Comparison of ENCODE assay signal across 8 cellular contexts in the genomic region with DNA sequence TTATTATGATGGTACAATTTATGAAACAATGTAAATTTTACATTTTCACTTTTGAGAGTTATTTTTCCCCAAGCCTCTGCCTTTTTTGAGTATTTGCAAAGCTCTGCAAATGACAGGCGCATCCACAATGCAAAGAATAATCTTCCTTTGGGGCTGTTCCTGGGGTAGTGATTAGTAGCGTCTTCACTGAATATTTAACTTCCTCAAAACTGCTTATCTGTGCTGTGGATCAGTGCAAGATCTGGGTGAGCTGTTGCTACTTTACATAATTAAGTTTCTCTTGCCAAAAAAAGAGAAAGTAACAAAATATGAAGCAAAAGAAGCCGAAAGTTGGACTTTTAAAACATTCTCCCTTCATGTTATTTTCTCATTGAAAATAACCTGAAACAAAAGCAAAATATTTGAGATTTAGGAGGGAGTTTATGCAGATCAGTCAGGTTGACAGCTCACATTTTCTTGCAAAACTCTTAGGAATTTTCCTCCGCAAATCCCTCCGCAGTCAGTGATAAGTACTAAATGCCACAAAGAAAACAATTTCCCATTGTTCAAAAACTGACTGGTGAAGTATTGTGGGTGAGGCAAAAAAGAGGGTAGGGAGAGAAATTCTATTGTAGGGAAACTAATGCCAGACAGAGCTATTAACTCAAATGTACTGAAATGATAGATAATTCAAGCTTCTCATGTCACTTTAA.
A peak's percentile ranks its signal among the peaks of the same experiment; 100 is the strongest.
DNase-seq lines count a peak whose midpoint lies in the region; ATAC-seq and TF ChIP-seq lines count a peak whose summit lies in the region.

No MANE protein-coding gene starts in this region.

- POLR2A ChIA-PET in WTC11 (lab: Charles Lee) = no interaction called here

- no peak overlapping the region for H2BK5ac ChIP-seq in mesenchymal stem cell (ENCODE audit: low read depth, low read length, poor library complexity, severe bottlenecking)

- H3K4ac ChIP-seq in mesenchymal stem cell (ENCODE audit: low read depth in 1 of 2, low read length in 2 of 2) = no peak overlapping the region

- H3K36me3 ChIP-seq in mesenchymal stem cell (ENCODE audit: control insufficient read depth in 1 of 2, insufficient read depth in 2 of 2, low read depth in 1 of 2, low read length in 2 of 2) = no peaks in the 10 kb centered on the region

- no peaks in the 10 kb centered on the region for H3K79me1 ChIP-seq in mesenchymal stem cell (replicated peaks; ENCODE audit: low read length, poor library complexity, severe bottlenecking)

- no peaks in the 10 kb centered on the region for H3K9me3 Mint-ChIP-seq in WTC11

- H2AK5ac ChIP-seq in mesenchymal stem cell (ENCODE audit: low read length, severe bottlenecking) = no peak overlapping the region

- H3K4me3 Mint-ChIP-seq in WTC11 = no peak overlapping the region

- no peak overlapping the region for H4K8ac ChIP-seq in mesenchymal stem cell (ENCODE audit: low read length)

- H3K27me3 ChIP-seq in mesenchymal stem cell (ENCODE audit: control insufficient read depth in 1 of 2, insufficient read depth in 1 of 2, low read length in 2 of 2) = no peaks in the 10 kb centered on the region

- no peaks in the 10 kb centered on the region for H3K4me1 ChIP-seq in mesenchymal stem cell (ENCODE audit: control insufficient read depth, insufficient read depth, low read depth, low read length)

- no peak overlapping the region for H3K18ac ChIP-seq in mesenchymal stem cell (ENCODE audit: low read depth in 1 of 2, low read length in 2 of 2)

- H2BK15ac ChIP-seq in mesenchymal stem cell (ENCODE audit: low read depth, poor library complexity, severe bottlenecking) = no peak overlapping the region

- no peak overlapping the region for H2BK12ac ChIP-seq in mesenchymal stem cell (ENCODE audit: low read length in 2 of 2)

- H3K4me1 Mint-ChIP-seq in WTC11 = peaks cover 21% of the 10 kb centered on the region

- no peak overlapping the region for H3K9ac ChIP-seq in mesenchymal stem cell (ENCODE audit: low read length)

- H3K23ac ChIP-seq in mesenchymal stem cell (ENCODE audit: low read length in 2 of 2) = no peak overlapping the region

- CTCF ChIA-PET in WTC11 (lab: Charles Lee) = no interaction called here

- H3K4me2 ChIP-seq in mesenchymal stem cell (ENCODE audit: low read length, poor library complexity, severe bottlenecking) = no peak overlapping the region

- DNase-seq in Daoy (ENCODE audit: low read depth) = peak; percentile 25
- no peak for DNase-seq in WTC11 (ENCODE audit: low spot score)
- peak; percentile 6 for DNase-seq in mesenchymal stem cell
- DNase-seq in RKO (ENCODE audit: low spot score) = no peak
- DNase-seq in NCI-H2081 (lab: John Stamatoyannopoulos, UW) = no peak
- DNase-seq in cerebellar cortex (ENCODE audit: low spot score) = no peak
- no peak for DNase-seq in caudate nucleus (lab: John Stamatoyannopoulos, UW)

- no peak overlapping the region for H3K14ac ChIP-seq in mesenchymal stem cell (ENCODE audit: low read length in 2 of 2)

- no peak for TF ChIP-seq CTCF in WTC11 (IDR thresholded peaks at IDR 0.05)

- H2BK120ac ChIP-seq in mesenchymal stem cell (ENCODE audit: low read depth, low read length) = no peak overlapping the region

- 100% methylated on average over 1 of the region's 5 CpGs for WGBS in mesenchymal stem cell

- no peaks in the 10 kb centered on the region for H3K9me3 ChIP-seq in mesenchymal stem cell (ENCODE audit: control insufficient read depth, low read length)

- peak; percentile 82 for ATAC-seq in HG03432 (IDR thresholded peaks at IDR 0.05; ENCODE audit: unreplicated experiment)
- peak; percentile 22; the same call in 1 of the 2 replicates for ATAC-seq in WTC11

- H3K36me3 Mint-ChIP-seq in WTC11 = no peaks in the 10 kb centered on the region

- H3K27ac Mint-ChIP-seq in WTC11 = no peak overlapping the region

- no peak overlapping the region for H3K4me3 ChIP-seq in mesenchymal stem cell (ENCODE audit: insufficient read depth in 1 of 2, low read depth in 1 of 2, low read length in 2 of 2)

- H3K27ac ChIP-seq in mesenchymal stem cell (ENCODE audit: low read length, poor library complexity, severe bottlenecking) (no peak overlapping the region), caudate nucleus (ENCODE audit: low read depth, low read length) (no peak overlapping the region)

- no peaks in the 10 kb centered on the region; the same call in 1 of the 2 replicates for H3K27me3 Mint-ChIP-seq in WTC11 (ENCODE audit: low read depth)

- H4K91ac ChIP-seq in mesenchymal stem cell (ENCODE audit: low read length) = no peak overlapping the region

- no peak overlapping the region for H2AFZ ChIP-seq in mesenchymal stem cell (ENCODE audit: low read depth, low read length)

TF ChIP-seq in WTC11, 78 proteins besides CTCF, POLR2A, EP300 and RAD21:
- TF ChIP-seq, protein P1, sequence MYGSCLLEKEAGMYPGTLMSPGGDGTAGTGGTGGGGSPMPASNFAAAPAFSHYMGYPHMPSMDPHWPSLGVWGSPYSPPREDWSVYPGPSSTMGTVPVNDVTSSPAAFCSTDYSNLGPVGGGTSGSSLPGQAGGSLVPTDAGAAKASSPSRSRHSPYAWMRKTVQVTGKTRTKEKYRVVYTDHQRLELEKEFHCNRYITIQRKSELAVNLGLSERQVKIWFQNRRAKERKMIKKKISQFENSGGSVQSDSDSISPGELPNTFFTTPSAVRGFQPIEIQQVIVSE (CRISPR knock-in tag; IDR thresholded peaks at IDR 0.05; ENCODE audit: borderline replicate concordance) = no peak
- no peak for TF ChIP-seq TEAD4 (CRISPR knock-in tag; IDR thresholded peaks at IDR 0.05)
- TF ChIP-seq, protein P2, sequence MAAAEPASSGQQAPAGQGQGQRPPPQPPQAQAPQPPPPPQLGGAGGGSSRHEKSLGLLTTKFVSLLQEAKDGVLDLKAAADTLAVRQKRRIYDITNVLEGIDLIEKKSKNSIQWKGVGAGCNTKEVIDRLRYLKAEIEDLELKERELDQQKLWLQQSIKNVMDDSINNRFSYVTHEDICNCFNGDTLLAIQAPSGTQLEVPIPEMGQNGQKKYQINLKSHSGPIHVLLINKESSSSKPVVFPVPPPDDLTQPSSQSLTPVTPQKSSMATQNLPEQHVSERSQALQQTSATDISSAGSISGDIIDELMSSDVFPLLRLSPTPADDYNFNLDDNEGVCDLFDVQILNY (CRISPR knock-in tag; IDR thresholded peaks at IDR 0.05) = no peak
- TF ChIP-seq ZNF317 (CRISPR knock-in tag; IDR thresholded peaks at IDR 0.05; ENCODE audit: borderline replicate concordance, low read depth) = no peak
- TF ChIP-seq, protein P3, sequence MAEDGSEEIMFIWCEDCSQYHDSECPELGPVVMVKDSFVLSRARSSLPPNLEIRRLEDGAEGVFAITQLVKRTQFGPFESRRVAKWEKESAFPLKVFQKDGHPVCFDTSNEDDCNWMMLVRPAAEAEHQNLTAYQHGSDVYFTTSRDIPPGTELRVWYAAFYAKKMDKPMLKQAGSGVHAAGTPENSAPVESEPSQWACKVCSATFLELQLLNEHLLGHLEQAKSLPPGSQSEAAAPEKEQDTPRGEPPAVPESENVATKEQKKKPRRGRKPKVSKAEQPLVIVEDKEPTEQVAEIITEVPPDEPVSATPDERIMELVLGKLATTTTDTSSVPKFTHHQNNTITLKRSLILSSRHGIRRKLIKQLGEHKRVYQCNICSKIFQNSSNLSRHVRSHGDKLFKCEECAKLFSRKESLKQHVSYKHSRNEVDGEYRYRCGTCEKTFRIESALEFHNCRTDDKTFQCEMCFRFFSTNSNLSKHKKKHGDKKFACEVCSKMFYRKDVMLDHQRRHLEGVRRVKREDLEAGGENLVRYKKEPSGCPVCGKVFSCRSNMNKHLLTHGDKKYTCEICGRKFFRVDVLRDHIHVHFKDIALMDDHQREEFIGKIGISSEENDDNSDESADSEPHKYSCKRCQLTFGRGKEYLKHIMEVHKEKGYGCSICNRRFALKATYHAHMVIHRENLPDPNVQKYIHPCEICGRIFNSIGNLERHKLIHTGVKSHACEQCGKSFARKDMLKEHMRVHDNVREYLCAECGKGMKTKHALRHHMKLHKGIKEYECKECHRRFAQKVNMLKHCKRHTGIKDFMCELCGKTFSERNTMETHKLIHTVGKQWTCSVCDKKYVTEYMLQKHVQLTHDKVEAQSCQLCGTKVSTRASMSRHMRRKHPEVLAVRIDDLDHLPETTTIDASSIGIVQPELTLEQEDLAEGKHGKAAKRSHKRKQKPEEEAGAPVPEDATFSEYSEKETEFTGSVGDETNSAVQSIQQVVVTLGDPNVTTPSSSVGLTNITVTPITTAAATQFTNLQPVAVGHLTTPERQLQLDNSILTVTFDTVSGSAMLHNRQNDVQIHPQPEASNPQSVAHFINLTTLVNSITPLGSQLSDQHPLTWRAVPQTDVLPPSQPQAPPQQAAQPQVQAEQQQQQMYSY (CRISPR knock-in tag; IDR thresholded peaks at IDR 0.05) = no peak
- TF ChIP-seq TEAD1 (CRISPR knock-in tag; IDR thresholded peaks at IDR 0.05) = no peak
- TF ChIP-seq, protein P4, sequence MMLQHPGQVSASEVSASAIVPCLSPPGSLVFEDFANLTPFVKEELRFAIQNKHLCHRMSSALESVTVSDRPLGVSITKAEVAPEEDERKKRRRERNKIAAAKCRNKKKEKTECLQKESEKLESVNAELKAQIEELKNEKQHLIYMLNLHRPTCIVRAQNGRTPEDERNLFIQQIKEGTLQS (CRISPR knock-in tag; conservative IDR thresholded peaks at IDR 0.05) = no peak
- TF ChIP-seq, protein P5, sequence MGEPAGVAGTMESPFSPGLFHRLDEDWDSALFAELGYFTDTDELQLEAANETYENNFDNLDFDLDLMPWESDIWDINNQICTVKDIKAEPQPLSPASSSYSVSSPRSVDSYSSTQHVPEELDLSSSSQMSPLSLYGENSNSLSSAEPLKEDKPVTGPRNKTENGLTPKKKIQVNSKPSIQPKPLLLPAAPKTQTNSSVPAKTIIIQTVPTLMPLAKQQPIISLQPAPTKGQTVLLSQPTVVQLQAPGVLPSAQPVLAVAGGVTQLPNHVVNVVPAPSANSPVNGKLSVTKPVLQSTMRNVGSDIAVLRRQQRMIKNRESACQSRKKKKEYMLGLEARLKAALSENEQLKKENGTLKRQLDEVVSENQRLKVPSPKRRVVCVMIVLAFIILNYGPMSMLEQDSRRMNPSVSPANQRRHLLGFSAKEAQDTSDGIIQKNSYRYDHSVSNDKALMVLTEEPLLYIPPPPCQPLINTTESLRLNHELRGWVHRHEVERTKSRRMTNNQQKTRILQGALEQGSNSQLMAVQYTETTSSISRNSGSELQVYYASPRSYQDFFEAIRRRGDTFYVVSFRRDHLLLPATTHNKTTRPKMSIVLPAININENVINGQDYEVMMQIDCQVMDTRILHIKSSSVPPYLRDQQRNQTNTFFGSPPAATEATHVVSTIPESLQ (CRISPR knock-in tag; IDR thresholded peaks at IDR 0.05) = no peak
TF ChIP-seq in WTC11: peak in this region for 0.

Comparison
In these comparisons a context has a peak if more than half of its experiments do, and no peak if none do; other contexts are left out.
1. DNase-seq: peak in Daoy (single experiment) and mesenchymal stem cell (single experiment); none in WTC11 (single experiment), RKO (single experiment), NCI-H2081 (0 of 2), cerebellar cortex (single experiment) and caudate nucleus (0 of 61).